27 cellular contexts compared by ENCODE assay signal in the genomic region with DNA sequence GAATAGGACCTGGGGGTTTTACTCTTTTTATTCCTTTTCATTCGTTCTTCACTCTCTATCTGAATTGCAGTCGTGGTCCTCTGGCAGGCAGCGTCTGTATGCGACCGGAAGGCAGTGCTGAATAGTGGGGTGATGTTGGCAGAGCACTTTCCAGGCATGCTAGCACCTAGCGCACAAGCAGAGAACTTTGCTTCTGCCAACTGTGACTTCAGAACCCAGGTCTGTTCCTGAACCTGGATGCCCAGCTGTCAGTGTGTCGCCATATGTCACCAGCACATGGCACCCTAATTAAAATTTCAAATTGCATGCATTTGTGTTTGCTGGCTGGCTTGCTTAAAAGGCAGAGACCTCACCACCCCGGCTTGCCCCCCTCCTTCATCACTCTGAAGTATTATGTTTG.
DNase-seq lines count a peak whose midpoint lies in the region; ATAC-seq and TF ChIP-seq lines count a peak whose summit lies in the region.
"Had no signal": no experiment of that assay in that cellular context is flagged by ENCODE, and none has a peak within 500 bp of the region (broad histone marks: within the 10 kb centered on the region; RNA-seq: fewer than 3 reads in every experiment).

No MANE protein-coding gene starts in this region.

- no peak overlapping the region for H3K4me3 ChIP-seq in SK-N-SH (ENCODE audit: low read depth in 2 of 2, low read length in 1 of 2)
- H3K4me3 ChIP-seq in thoracic aorta: peak overlapping the region; percentile 6
- H3K4me3 ChIP-seq: lung, mucosa of descending colon, PC-9, upper lobe of left lung had no signal

- no peaks in the 10 kb centered on the region for H3F3A ChIP-seq in SK-N-SH (replicated peaks; ENCODE audit: insufficient read depth)

- no peak overlapping the region for H3K9ac ChIP-seq in SK-N-SH

- H3K9me2 ChIP-seq in SK-N-SH: no peaks in the 10 kb centered on the region

- no peak for TF ChIP-seq CTCF in SK-N-SH (IDR thresholded peaks at IDR 0.05)
- TF ChIP-seq CTCF in thoracic aorta (IDR thresholded peaks at IDR 0.05): no peak

- ATAC-seq in SK-N-SH treated with all-trans-retinoic acid at 6 μM for 48 hours: no peak
- no peak for ATAC-seq in thoracic aorta (ENCODE audit: insufficient number of reproducible peaks, low FRiP score, low read depth)
- ATAC-seq in HG02610 (IDR thresholded peaks at IDR 0.05; ENCODE audit: unreplicated experiment): no peak
- no peak for ATAC-seq in GM19455 (IDR thresholded peaks at IDR 0.05; ENCODE audit: unreplicated experiment)
- ATAC-seq: HCT116; HepG2; mucosa of descending colon; natural killer cell treated with Interleukin-12 subunit alpha and Interleukin-12 subunit beta and Interleukin-15 and Interleukin-18, amount 100 ng/mL, for 72 hours; stimulated activated effector memory CD8-positive, alpha-beta T cell treated with anti-CD3 and anti-CD28 coated beads, Interleukin-12 subunit alpha, Interleukin-12 subunit beta, amount 100 ng/mL, for 72 hours had no signal

- H3K4me2 ChIP-seq in SK-N-SH: no peak overlapping the region
- H3K4me2 ChIP-seq: PC-9 had no signal

- no peaks in the 10 kb centered on the region; the same call in 1 of the 2 replicates for H3K79me2 ChIP-seq in SK-N-SH (ENCODE audit: insufficient read depth)

- H3K27me3 ChIP-seq in SK-N-SH (ENCODE audit: insufficient read depth) (no peaks in the 10 kb centered on the region), thoracic aorta (replicated peaks; ENCODE audit: insufficient read depth) (no peaks in the 10 kb centered on the region)
- H3K27me3 ChIP-seq: upper lobe of left lung had no signal

- H3K4me1 ChIP-seq in SK-N-SH (ENCODE audit: control insufficient read depth in 1 of 2, insufficient read depth in 2 of 2, low read depth in 1 of 2, low read length in 1 of 2) (peaks cover 0 to 4% of the 10 kb centered on the region in 2 experiments; a peak in 2 of 4 replicates), thoracic aorta (ENCODE audit: control insufficient read depth in 1 of 2, low read depth in 2 of 2) (peaks cover 35 to 95% of the 10 kb centered on the region in 2 donors)
- H3K4me1 ChIP-seq: Caco-2 had no signal

- H4K20me1 ChIP-seq in SK-N-SH (ENCODE audit: insufficient read depth): no peaks in the 10 kb centered on the region

- H3K36me3 ChIP-seq in SK-N-SH (replicated peaks in 1 of 2; ENCODE audit: control insufficient read depth in 1 of 2, insufficient read depth in 2 of 2, low read length in 1 of 2) (no peaks in the 10 kb centered on the region), thoracic aorta (no peaks in the 10 kb centered on the region)
- H3K36me3 ChIP-seq: upper lobe of left lung had no signal

- no peak overlapping the region for H3K27ac ChIP-seq in SK-N-SH (ENCODE audit: low read depth in 2 of 2, low read length in 1 of 2)
- H3K27ac ChIP-seq in thoracic aorta: peak overlapping the region; percentile 78 to 88
- H3K27ac ChIP-seq: 22Rv1, C4-2B, PC-9, upper lobe of left lung had no signal

- POLR2A ChIA-PET in SK-N-SH (lab: Yijun Ruan, JAX): no interaction called here

- H3K9me3 ChIP-seq in SK-N-SH: no peaks in the 10 kb centered on the region
- H3K9me3 ChIP-seq in thoracic aorta: no peaks in the 10 kb centered on the region
- H3K9me3 ChIP-seq: Caco-2, mucosa of descending colon, upper lobe of left lung had no signal

- CTCF ChIA-PET in SK-N-SH (lab: Yijun Ruan, JAX): interaction anchor here (0.8 kb wide), 1 partner anchor 9 kb away, joined by 3 read pairs; no protein-coding TSS in a partner anchor

- DNase-seq in SK-N-SH (no peak), NCI-H446 (lab: John Stamatoyannopoulos, UW) (peak; percentile 60 to 87), cerebellar cortex (ENCODE audit: low spot score) (peak; percentile 96), thoracic aorta (ENCODE audit: low spot score) (no peak), T-helper 9 cell (no peak)
- DNase-seq: activated CD4-positive, alpha-beta T cell treated with anti-CD3 and anti-CD28 coated beads for 4 hours; Caco-2; DMS79 treated with DMSO at 0.1 percent for 48 hours; erythroblast; GF-D8; mucosa of descending colon; NCI-H1417 treated with DMSO at 0.1 percent for 48 hours; NCI-H510A; PC-9; stimulated activated CD4-positive, alpha-beta T cell treated with anti-CD3 and anti-CD28 coated beads, Interleukin-15, amount 100 ng/mL, for 24 hours; T-helper 2 cell; upper lobe of left lung had no signal

- H2AFZ ChIP-seq in SK-N-SH (ENCODE audit: low read depth): no peak overlapping the region
- H2AFZ ChIP-seq: PC-9 had no signal

- 81% methylated on average over 8 of the region's 8 CpGs for WGBS in SK-N-SH (ENCODE audit: low lambda C conversion rate)

- TF ChIP-seq EP300 in SK-N-SH (IDR thresholded peaks at IDR 0.05; ENCODE audit: borderline replicate concordance in 1 of 2, low read depth in 1 of 2, low read length in 1 of 2): no peak

- no peak for TF ChIP-seq RAD21 in SK-N-SH (IDR thresholded peaks at IDR 0.05; ENCODE audit: low read length)

TF ChIP-seq in SK-N-SH, 30 proteins besides CTCF, POLR2A, EP300 and RAD21:
- TF ChIP-seq MXI1 (IDR thresholded peaks at IDR 0.05; ENCODE audit: low read depth, low read length): peak; percentile 75
- no peak for TF ChIP-seq RXRA (IDR thresholded peaks at IDR 0.05; ENCODE audit: borderline replicate concordance, low read depth)
- TF ChIP-seq SIN3A (IDR thresholded peaks at IDR 0.05; ENCODE audit: borderline replicate concordance, low read depth, low read length): no peak

TF ChIP-seq in SK-N-SH treated with all-trans-retinoic acid at 6 μM for 48 hours, 23 proteins besides CTCF, POLR2A, EP300 and RAD21:
- TF ChIP-seq, protein P1, sequence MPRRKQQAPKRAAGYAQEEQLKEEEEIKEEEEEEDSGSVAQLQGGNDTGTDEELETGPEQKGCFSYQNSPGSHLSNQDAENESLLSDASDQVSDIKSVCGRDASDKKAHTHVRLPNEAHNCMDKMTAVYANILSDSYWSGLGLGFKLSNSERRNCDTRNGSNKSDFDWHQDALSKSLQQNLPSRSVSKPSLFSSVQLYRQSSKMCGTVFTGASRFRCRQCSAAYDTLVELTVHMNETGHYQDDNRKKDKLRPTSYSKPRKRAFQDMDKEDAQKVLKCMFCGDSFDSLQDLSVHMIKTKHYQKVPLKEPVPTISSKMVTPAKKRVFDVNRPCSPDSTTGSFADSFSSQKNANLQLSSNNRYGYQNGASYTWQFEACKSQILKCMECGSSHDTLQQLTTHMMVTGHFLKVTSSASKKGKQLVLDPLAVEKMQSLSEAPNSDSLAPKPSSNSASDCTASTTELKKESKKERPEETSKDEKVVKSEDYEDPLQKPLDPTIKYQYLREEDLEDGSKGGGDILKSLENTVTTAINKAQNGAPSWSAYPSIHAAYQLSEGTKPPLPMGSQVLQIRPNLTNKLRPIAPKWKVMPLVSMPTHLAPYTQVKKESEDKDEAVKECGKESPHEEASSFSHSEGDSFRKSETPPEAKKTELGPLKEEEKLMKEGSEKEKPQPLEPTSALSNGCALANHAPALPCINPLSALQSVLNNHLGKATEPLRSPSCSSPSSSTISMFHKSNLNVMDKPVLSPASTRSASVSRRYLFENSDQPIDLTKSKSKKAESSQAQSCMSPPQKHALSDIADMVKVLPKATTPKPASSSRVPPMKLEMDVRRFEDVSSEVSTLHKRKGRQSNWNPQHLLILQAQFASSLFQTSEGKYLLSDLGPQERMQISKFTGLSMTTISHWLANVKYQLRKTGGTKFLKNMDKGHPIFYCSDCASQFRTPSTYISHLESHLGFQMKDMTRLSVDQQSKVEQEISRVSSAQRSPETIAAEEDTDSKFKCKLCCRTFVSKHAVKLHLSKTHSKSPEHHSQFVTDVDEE (CRISPR knock-in tag; IDR thresholded peaks at IDR 0.05): no peak
- TF ChIP-seq TOX (CRISPR knock-in tag; IDR thresholded peaks at IDR 0.05; ENCODE audit: borderline replicate concordance) (no peak), BACH2 (CRISPR knock-in tag; IDR thresholded peaks at IDR 0.05; ENCODE audit: borderline replicate concordance) (no peak), ZFP30 (CRISPR knock-in tag; IDR thresholded peaks at IDR 0.05) (no peak), ZNF8 (CRISPR knock-in tag; IDR thresholded peaks at IDR 0.05) (no peak), ZNF70 (CRISPR knock-in tag; IDR thresholded peaks at IDR 0.05) (no peak)

Comparison
In these comparisons a context has a peak if more than half of its experiments do, and no peak if none do; other contexts are left out.
1. DNase-seq: peak in NCI-H446 (2 of 2) and cerebellar cortex (single experiment); none in SK-N-SH (single experiment), thoracic aorta (single experiment) and T-helper 9 cell (single experiment).
2. H3K27ac ChIP-seq: peak in thoracic aorta (2 of 2); none in SK-N-SH (0 of 2).